In the genomic region with DNA sequence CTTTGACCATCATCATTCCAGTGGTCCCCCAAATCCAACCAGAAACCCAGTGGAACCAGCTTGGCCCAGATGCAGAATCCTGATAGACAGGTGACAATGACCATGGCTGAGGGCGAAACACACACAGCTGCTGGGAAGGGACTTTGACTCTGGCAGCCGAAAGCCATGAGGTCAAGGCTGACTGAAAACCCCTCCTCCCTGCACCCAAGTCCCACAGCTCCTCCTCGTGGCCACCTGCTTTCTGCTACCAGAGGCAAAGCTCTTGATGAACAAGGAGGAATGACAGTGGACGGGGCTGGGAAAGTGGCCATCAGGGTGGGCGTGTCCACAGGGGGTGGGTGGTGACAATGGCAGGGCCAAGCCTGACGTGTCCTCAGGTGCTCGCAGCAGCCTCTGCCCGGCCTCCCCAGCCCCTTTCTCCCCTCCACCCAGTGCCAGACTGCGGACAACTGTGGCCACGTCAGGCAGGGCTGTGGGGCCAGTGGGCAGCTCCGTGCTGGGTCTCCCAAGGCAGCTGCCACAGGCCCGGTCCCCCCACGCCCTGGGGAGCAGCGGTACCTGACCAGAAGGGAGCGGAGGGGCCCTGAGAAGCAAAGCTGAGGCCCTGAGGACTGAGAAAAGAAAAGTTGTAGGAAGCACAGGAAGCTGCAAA, we compare ENCODE assay signal across 11 cellular contexts. TPM values are rescaled to one million over a fixed set of nuclear protein-coding genes. Genes with fewer than 3 reads are reported as not detected.
DNase-seq lines count a peak whose midpoint lies in the region; ATAC-seq and TF ChIP-seq lines count a peak whose summit lies in the region.
"Had no signal": no experiment of that assay in that cellular context is flagged by ENCODE, and none has a peak within 500 bp of the region (broad histone marks: within the 10 kb centered on the region; RNA-seq: fewer than 3 reads in every experiment).

No MANE protein-coding gene starts in this region.

- H3K27me3 ChIP-seq in GM23338 (ENCODE audit: insufficient read depth) (no peaks in the 10 kb centered on the region), osteoblast (ENCODE audit: insufficient read depth, low read length) (no peaks in the 10 kb centered on the region), foreskin keratinocyte (no peaks in the 10 kb centered on the region)

- H3K9me3 Mint-ChIP-seq in GM23338, result peaks cover 11% of the 10 kb centered on the region; the same call in 2 of the 3 replicates

- H3K36me3 ChIP-seq in GM23338 (ENCODE audit: insufficient read depth), result no peaks in the 10 kb centered on the region
- peaks cover 31% of the 10 kb centered on the region for H3K36me3 ChIP-seq in osteoblast (ENCODE audit: insufficient read depth, low read length)

- no peak overlapping the region for H3K27ac Mint-ChIP-seq in GM23338
- H3K27ac Mint-ChIP-seq: brain had no signal

- H4K20me1 ChIP-seq in GM23338 (replicated peaks; ENCODE audit: insufficient read depth), result 0 out of 2 replicates have a peak, but pooled peaks cover 3% of the 10 kb centered on the region
- no peaks in the 10 kb centered on the region for H4K20me1 ChIP-seq in osteoblast (ENCODE audit: insufficient read depth, low read length)

- H3K9me2 ChIP-seq in GM23338 (ENCODE audit: insufficient read depth), result no peaks in the 10 kb centered on the region

- H3F3A ChIP-seq in GM23338 (replicated peaks; ENCODE audit: low read depth), result no peaks in the 10 kb centered on the region

- H3K36me3 Mint-ChIP-seq in GM23338 (ENCODE audit: low read depth), result peaks cover 36% of the 10 kb centered on the region

- H3K4me3 Mint-ChIP-seq in GM23338, result no peak overlapping the region
- H3K4me3 Mint-ChIP-seq: brain had no signal

- H3K4me3 ChIP-seq in GM23338 (no peak overlapping the region), osteoblast (ENCODE audit: insufficient read depth, low read length) (no peak overlapping the region)
- H3K4me3 ChIP-seq: prostate gland had no signal

- H3K27ac ChIP-seq in GM23338 (ENCODE audit: low read depth), result no peak overlapping the region
- no peak overlapping the region for H3K27ac ChIP-seq in osteoblast (ENCODE audit: low read depth, low read length)
- H3K27ac ChIP-seq in foreskin keratinocyte, result no peak overlapping the region
- H3K27ac ChIP-seq: prostate gland had no signal

- DNase-seq in GM23338 (ENCODE audit: low spot score), result peak; percentile 53
- DNase-seq in NCI-H2196 (lab: John Stamatoyannopoulos, UW; ENCODE audit: unreplicated experiment), result peak; percentile 71
- DNase-seq in erythroblast (lab: John Stamatoyannopoulos, UW), result peak; percentile 14 to 29
- peak; percentile 85 for DNase-seq in osteoblast (ENCODE audit: insufficient read length, low spot score, missing footprints)
- no peak for DNase-seq in foreskin keratinocyte
- DNase-seq: kidney glomerular epithelial cell, NCI-H2029 had no signal

- ATAC-seq in GM23338 (peak; percentile 76), HG02678 (IDR thresholded peaks at IDR 0.05; ENCODE audit: unreplicated experiment) (no peak), GM21447 (IDR thresholded peaks at IDR 0.05; ENCODE audit: unreplicated experiment) (no peak), foreskin keratinocyte (no peak)

- H2AFZ ChIP-seq in GM23338, result no peak overlapping the region
- no peak overlapping the region for H2AFZ ChIP-seq in osteoblast (ENCODE audit: low read length)

- H3K79me2 ChIP-seq in GM23338 (replicated peaks; ENCODE audit: insufficient read depth), result no peaks in the 10 kb centered on the region
- H3K79me2 ChIP-seq in osteoblast (ENCODE audit: insufficient read depth, low read length), result no peaks in the 10 kb centered on the region

- no peak for TF ChIP-seq POLR2A in erythroblast (IDR thresholded peaks at IDR 0.05; ENCODE audit: low read length)

- H3K9me3 ChIP-seq in osteoblast (ENCODE audit: low read depth, low read length), result peaks cover 7% of the 10 kb centered on the region
- H3K9me3 ChIP-seq: prostate gland had no signal

- H3K4me1 ChIP-seq in GM23338 (ENCODE audit: insufficient read depth) (no peaks in the 10 kb centered on the region), osteoblast (ENCODE audit: insufficient read depth, low read length) (peaks cover under 1% of the 10 kb centered on the region), foreskin keratinocyte (no peaks in the 10 kb centered on the region)
- H3K4me1 ChIP-seq: prostate gland had no signal

- H3K4me1 Mint-ChIP-seq in GM23338, result no peaks in the 10 kb centered on the region
- H3K4me1 Mint-ChIP-seq: brain had no signal

- H3K4me2 ChIP-seq in GM23338, result no peak overlapping the region
- H3K4me2 ChIP-seq in osteoblast (ENCODE audit: insufficient read depth, low read length), result no peak overlapping the region

- peaks cover 4% of the 10 kb centered on the region for H3K27me3 Mint-ChIP-seq in GM23338 (ENCODE audit: insufficient read depth, low read depth, poor library complexity)
- H3K27me3 Mint-ChIP-seq: brain had no signal

- TF ChIP-seq CTCF in GM23338 (conservative IDR thresholded peaks at IDR 0.05; ENCODE audit: low read depth in 2 of 2) (peak; percentile 26 to 74), osteoblast (IDR thresholded peaks at IDR 0.05; ENCODE audit: extremely low read depth, low read depth, low read length) (no peak), foreskin keratinocyte (conservative IDR thresholded peaks at IDR 0.05) (no peak)

TF ChIP-seq in GM23338, 12 proteins besides CTCF, POLR2A, EP300 and RAD21 (continues in another document):
- TF ChIP-seq EZH2phosphoT487 (IDR thresholded peaks at IDR 0.05; ENCODE audit: unreplicated experiment), result no peak
- TF ChIP-seq JUNB (IDR thresholded peaks at IDR 0.05; ENCODE audit: unreplicated experiment), result no peak
- TF ChIP-seq ZNF331 (CRISPR knock-in tag; IDR thresholded peaks at IDR 0.05; ENCODE audit: low read depth), result no peak
- no peak for TF ChIP-seq EZH2 (IDR thresholded peaks at IDR 0.05; ENCODE audit: low read depth, unreplicated experiment)
- TF ChIP-seq STAT1 (IDR thresholded peaks at IDR 0.05; ENCODE audit: unreplicated experiment), result no peak
- TF ChIP-seq, protein P1, sequence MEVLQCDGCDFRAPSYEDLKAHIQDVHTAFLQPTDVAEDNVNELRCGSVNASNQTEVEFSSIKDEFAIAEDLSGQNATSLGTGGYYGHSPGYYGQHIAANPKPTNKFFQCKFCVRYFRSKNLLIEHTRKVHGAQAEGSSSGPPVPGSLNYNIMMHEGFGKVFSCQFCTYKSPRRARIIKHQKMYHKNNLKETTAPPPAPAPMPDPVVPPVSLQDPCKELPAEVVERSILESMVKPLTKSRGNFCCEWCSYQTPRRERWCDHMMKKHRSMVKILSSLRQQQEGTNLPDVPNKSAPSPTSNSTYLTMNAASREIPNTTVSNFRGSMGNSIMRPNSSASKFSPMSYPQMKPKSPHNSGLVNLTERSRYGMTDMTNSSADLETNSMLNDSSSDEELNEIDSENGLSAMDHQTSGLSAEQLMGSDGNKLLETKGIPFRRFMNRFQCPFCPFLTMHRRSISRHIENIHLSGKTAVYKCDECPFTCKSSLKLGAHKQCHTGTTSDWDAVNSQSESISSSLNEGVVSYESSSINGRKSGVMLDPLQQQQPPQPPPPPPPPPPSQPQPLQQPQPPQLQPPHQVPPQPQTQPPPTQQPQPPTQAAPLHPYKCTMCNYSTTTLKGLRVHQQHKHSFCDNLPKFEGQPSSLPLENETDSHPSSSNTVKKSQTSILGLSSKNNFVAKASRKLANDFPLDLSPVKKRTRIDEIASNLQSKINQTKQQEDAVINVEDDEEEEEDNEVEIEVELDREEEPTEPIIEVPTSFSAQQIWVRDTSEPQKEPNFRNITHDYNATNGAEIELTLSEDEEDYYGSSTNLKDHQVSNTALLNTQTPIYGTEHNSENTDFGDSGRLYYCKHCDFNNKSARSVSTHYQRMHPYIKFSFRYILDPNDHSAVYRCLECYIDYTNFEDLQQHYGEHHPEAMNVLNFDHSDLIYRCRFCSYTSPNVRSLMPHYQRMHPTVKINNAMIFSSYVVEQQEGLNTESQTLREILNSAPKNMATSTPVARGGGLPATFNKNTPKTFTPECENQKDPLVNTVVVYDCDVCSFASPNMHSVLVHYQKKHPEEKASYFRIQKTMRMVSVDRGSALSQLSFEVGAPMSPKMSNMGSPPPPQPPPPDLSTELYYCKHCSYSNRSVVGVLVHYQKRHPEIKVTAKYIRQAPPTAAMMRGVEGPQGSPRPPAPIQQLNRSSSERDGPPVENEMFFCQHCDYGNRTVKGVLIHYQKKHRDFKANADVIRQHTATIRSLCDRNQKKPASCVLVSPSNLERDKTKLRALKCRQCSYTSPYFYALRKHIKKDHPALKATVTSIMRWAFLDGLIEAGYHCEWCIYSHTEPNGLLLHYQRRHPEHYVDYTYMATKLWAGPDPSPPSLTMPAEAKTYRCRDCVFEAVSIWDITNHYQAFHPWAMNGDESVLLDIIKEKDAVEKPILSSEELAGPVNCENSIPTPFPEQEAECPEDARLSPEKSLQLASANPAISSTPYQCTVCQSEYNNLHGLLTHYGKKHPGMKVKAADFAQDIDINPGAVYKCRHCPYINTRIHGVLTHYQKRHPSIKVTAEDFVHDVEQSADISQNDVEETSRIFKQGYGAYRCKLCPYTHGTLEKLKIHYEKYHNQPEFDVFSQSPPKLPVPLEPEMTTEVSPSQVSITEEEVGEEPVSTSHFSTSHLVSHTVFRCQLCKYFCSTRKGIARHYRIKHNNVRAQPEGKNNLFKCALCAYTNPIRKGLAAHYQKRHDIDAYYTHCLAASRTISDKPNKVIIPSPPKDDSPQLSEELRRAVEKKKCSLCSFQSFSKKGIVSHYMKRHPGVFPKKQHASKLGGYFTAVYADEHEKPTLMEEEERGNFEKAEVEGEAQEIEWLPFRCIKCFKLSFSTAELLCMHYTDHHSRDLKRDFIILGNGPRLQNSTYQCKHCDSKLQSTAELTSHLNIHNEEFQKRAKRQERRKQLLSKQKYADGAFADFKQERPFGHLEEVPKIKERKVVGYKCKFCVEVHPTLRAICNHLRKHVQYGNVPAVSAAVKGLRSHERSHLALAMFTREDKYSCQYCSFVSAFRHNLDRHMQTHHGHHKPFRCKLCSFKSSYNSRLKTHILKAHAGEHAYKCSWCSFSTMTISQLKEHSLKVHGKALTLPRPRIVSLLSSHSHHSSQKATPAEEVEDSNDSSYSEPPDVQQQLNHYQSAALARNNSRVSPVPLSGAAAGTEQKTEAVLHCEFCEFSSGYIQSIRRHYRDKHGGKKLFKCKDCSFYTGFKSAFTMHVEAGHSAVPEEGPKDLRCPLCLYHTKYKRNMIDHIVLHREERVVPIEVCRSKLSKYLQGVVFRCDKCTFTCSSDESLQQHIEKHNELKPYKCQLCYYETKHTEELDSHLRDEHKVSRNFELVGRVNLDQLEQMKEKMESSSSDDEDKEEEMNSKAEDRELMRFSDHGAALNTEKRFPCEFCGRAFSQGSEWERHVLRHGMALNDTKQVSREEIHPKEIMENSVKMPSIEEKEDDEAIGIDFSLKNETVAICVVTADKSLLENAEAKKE (CRISPR knock-in tag; IDR thresholded peaks at IDR 0.05), result no peak
- no peak for TF ChIP-seq NANOG (IDR thresholded peaks at IDR 0.05; ENCODE audit: borderline replicate concordance)

RNA-seq across cellular contexts. Expression of a gene that starts 30.8 kb away (rescaled TPM):
- 9.8 and 10.4 TPM in 2 replicates for total RNA-seq in GM23338 (2014; rRNA removed; shearing (Covaris generic))
- polyA plus RNA-seq in GM23338 (2016; fragmentation: Nextera tagmentation; extraction: Ambion mirVana), result 2.6 and 2.8 TPM in 2 replicates
- 5.4 and 10.9 TPM in 2 replicates for total RNA-seq in osteoblast
- not detected in 2 replicates for total RNA-seq in foreskin keratinocyte
- 0.06 and 0.07 TPM in 2 replicates for polyA plus RNA-seq in foreskin keratinocyte

Comparison
In these comparisons a context has a peak if more than half of its experiments do, and no peak if none do; other contexts are left out.
1. DNase-seq: peak in GM23338 (single experiment), NCI-H2196 (single experiment), erythroblast (2 of 2) and osteoblast (single experiment); none in foreskin keratinocyte (0 of 2).
2. CTCF ChIP-seq: peak in GM23338 (2 of 2); none in osteoblast (single experiment) and foreskin keratinocyte (single experiment).